In genomic region chr2:19802088-19802806, GRCh38 we compare ENCODE assay signal across 14 cellular contexts.
DNase-seq lines count a peak whose midpoint lies in the region; ATAC-seq, FAIRE-seq and TF ChIP-seq lines count a peak whose summit lies in the region.
"Had no signal": no experiment of that assay in that cellular context is flagged by ENCODE, and none has a peak within 500 bp of the region (broad histone marks: within the 10 kb centered on the region; RNA-seq: fewer than 3 reads in every experiment).

No MANE protein-coding gene starts in this region.

- no peaks in the 10 kb centered on the region for H3K27me3 ChIP-seq in right atrium auricular region
- no peaks in the 10 kb centered on the region for H3K27me3 ChIP-seq in astrocyte (ENCODE audit: insufficient read depth, low read length)
- H3K27me3 ChIP-seq in aorta (ENCODE audit: control insufficient read depth in 1 of 2, insufficient read depth in 2 of 2, low read length in 1 of 2): no peaks in the 10 kb centered on the region

- H3K9me3 ChIP-seq in right atrium auricular region: no peaks in the 10 kb centered on the region
- no peaks in the 10 kb centered on the region for H3K9me3 ChIP-seq in astrocyte (ENCODE audit: insufficient read depth, low read depth, low read length)
- no peaks in the 10 kb centered on the region for H3K9me3 ChIP-seq in aorta (ENCODE audit: control insufficient read depth, low read length)

- intact Hi-C loops in left ventricle myocardium superior (cut with micrococcal nuclease): no loop called here
- intact Hi-C loops in aorta (cut with DNase I): loop anchor here (5.0 kb wide), 3 partner anchors 55 to 440 kb away; no protein-coding TSS in a partner anchor

- no peak overlapping the region for H3K4me3 Mint-ChIP-seq in astrocyte (ENCODE audit: unreplicated experiment)
- H3K4me3 Mint-ChIP-seq: naive B cell, type B pancreatic cell had no signal

- H3K4me1 ChIP-seq in right atrium auricular region (peaks cover 4 to 34% of the 10 kb centered on the region in 2 donors), astrocyte (ENCODE audit: insufficient read depth, low read length) (peaks cover 23% of the 10 kb centered on the region), aorta (ENCODE audit: control insufficient read depth in 1 of 2, insufficient read depth in 2 of 2, low read length in 2 of 2) (no peaks in the 10 kb centered on the region)

- DNase-seq in right atrium auricular region (ENCODE audit: low spot score) (no peak), left ventricle myocardium superior (no peak), astrocyte (ENCODE audit: low read depth) (peak; percentile 76), mucosa of gallbladder (ENCODE audit: low spot score) (peak; percentile 26), aorta (no peak), NCI-H2081 (lab: John Stamatoyannopoulos, UW) (no peak)
- DNase-seq in central memory CD4-positive, alpha-beta T cell: no peak
- DNase-seq: activated CD8-positive, alpha-beta memory T cell treated with anti-CD3 and anti-CD28 coated beads for 24 hours; activated naive CD4-positive, alpha-beta T cell treated with Interleukin-2 at 50 U/mL for 16 hours; cortex of kidney; naive B cell; small intestine had no signal

- peak overlapping the region; percentile 87 for H3K27ac Mint-ChIP-seq in astrocyte (ENCODE audit: unreplicated experiment)
- H3K27ac Mint-ChIP-seq: naive B cell, type B pancreatic cell had no signal

- H3K9me3 Mint-ChIP-seq in astrocyte (ENCODE audit: unreplicated experiment): peaks cover 4% of the 10 kb centered on the region
- H3K9me3 Mint-ChIP-seq: type B pancreatic cell had no signal

- peak overlapping the region; percentile 47 for H3K9ac ChIP-seq in astrocyte (ENCODE audit: low read length)

- H3K4me3 ChIP-seq in right atrium auricular region (no peak overlapping the region), astrocyte (ENCODE audit: insufficient read depth, low read depth, low read length) (peak overlapping the region; percentile 20), aorta (ENCODE audit: low read length in 2 of 2) (no peak overlapping the region)

- ATAC-seq in left ventricle myocardium superior (no peak), aorta (ENCODE audit: low FRiP score) (no peak), GM19467 (IDR thresholded peaks at IDR 0.05; ENCODE audit: unreplicated experiment) (no peak)

- 43 to 49% methylated on average over 4 of the region's 4 CpGs for WGBS in aorta, 2 donors

- H3K36me3 Mint-ChIP-seq in astrocyte (ENCODE audit: low read depth, unreplicated experiment): no peaks in the 10 kb centered on the region
- H3K36me3 Mint-ChIP-seq: naive B cell, type B pancreatic cell had no signal

- no peaks in the 10 kb centered on the region for H3K36me3 ChIP-seq in right atrium auricular region
- H3K36me3 ChIP-seq in astrocyte (ENCODE audit: insufficient read depth, low read length): no peaks in the 10 kb centered on the region
- no peaks in the 10 kb centered on the region for H3K36me3 ChIP-seq in aorta (ENCODE audit: control insufficient read depth in 1 of 2, insufficient read depth in 2 of 2, low read length in 1 of 2)

- H3K27me3 Mint-ChIP-seq in astrocyte (ENCODE audit: low read depth, unreplicated experiment): peaks cover 11% of the 10 kb centered on the region

- no peaks in the 10 kb centered on the region for H4K20me1 ChIP-seq in astrocyte (ENCODE audit: insufficient read depth, low read length)

- H3K4me1 Mint-ChIP-seq in astrocyte (ENCODE audit: low read depth, unreplicated experiment): peaks cover 30% of the 10 kb centered on the region
- H3K4me1 Mint-ChIP-seq: naive B cell had no signal

- FAIRE-seq in astrocyte (lab: Jason Lieb, UNC): peak; percentile 17
- FAIRE-seq: small intestine had no signal

- H2AFZ ChIP-seq in astrocyte (ENCODE audit: low read depth, low read length): no peak overlapping the region

- TF ChIP-seq CTCF in right atrium auricular region (IDR thresholded peaks at IDR 0.05) (no peak), astrocyte (IDR thresholded peaks at IDR 0.05; ENCODE audit: insufficient read depth, low read depth, low read length) (no peak)

- peak overlapping the region; percentile 70 for H3K4me2 ChIP-seq in astrocyte (ENCODE audit: low read length)

- H3K27ac ChIP-seq in right atrium auricular region (peak overlapping the region; percentile 60 to 76), astrocyte (ENCODE audit: low read depth, low read length) (peak overlapping the region; percentile 71), aorta (ENCODE audit: low read depth in 1 of 2, low read length in 2 of 2) (peak overlapping the region; percentile 94 to 99)

- H3K79me2 ChIP-seq in astrocyte (ENCODE audit: insufficient read depth, low read length): no peaks in the 10 kb centered on the region

Comparison
In these comparisons a context has a peak if more than half of its experiments do, and no peak if none do; other contexts are left out.
1. DNase-seq: peak in astrocyte (single experiment) and mucosa of gallbladder (single experiment); none in right atrium auricular region (single experiment), left ventricle myocardium superior (single experiment), aorta (0 of 2), NCI-H2081 (0 of 2) and central memory CD4-positive, alpha-beta T cell (single experiment).
2. Peak in every context shown above with its lines, with median percentiles within 50 percentile points of each other: H3K27ac ChIP-seq.